In genomic region chr9:6620796-6621195, GRCh38 we compare ENCODE assay signal across 26 cellular contexts. TPM values are rescaled to one million over a fixed set of nuclear protein-coding genes. Genes with fewer than 3 reads are reported as not detected.
"Had no signal": no experiment of that assay in that cellular context is flagged by ENCODE, and none has a peak within 500 bp of the region (broad histone marks: within the 10 kb centered on the region; RNA-seq: fewer than 3 reads in every experiment).

No MANE protein-coding gene starts in this region.

- FAIRE-seq: endothelial cell of umbilical vein, kidney, small intestine had no signal

- H3K27me3 Mint-ChIP-seq: stimulated activated memory B cell treated with anti-CD40 and anti-IgM and Interleukin-4, amounts not matched to agents 10 μg/mL and 1 μg/mL and 100 μg/mL, for 72 hours had no signal

- H3K36me3 Mint-ChIP-seq: natural killer cell treated with Interleukin-12 subunit alpha and Interleukin-12 subunit beta and Interleukin-15 and Interleukin-18, amount 100 ng/mL, for 72 hours; stimulated activated memory B cell treated with anti-CD40 and anti-IgM and Interleukin-4, amounts not matched to agents 10 μg/mL and 1 μg/mL and 100 μg/mL, for 72 hours had no signal

- H3K27ac ChIP-seq: colonic mucosa, foreskin keratinocyte, hepatocyte, left ventricle myocardium inferior, lower lobe of right lung, neural progenitor cell, ovary, thoracic aorta, transverse colon had no signal

- H3K27ac Mint-ChIP-seq: endodermal cell; natural killer cell treated with Interleukin-12 subunit alpha and Interleukin-12 subunit beta and Interleukin-15 and Interleukin-18, amount 100 ng/mL, for 72 hours; stimulated activated memory B cell treated with anti-CD40 and anti-IgM and Interleukin-4, amounts not matched to agents 10 μg/mL and 1 μg/mL and 100 μg/mL, for 72 hours; stimulated activated naive CD8-positive, alpha-beta T cell treated with anti-CD3 and anti-CD28 coated beads, Interleukin-15, Interleukin-2, amounts not matched to agents 100 ng/mL and 50 ng/mL, for 24 hours had no signal

- H3K4me3 Mint-ChIP-seq: endodermal cell; natural killer cell treated with Interleukin-12 subunit alpha and Interleukin-12 subunit beta and Interleukin-15 and Interleukin-18, amount 100 ng/mL, for 72 hours; neural progenitor cell; stimulated activated memory B cell treated with anti-CD40 and anti-IgM and Interleukin-4, amounts not matched to agents 10 μg/mL and 1 μg/mL and 100 μg/mL, for 72 hours; stimulated activated naive CD8-positive, alpha-beta T cell treated with anti-CD3 and anti-CD28 coated beads, Interleukin-15, Interleukin-2, amounts not matched to agents 100 ng/mL and 50 ng/mL, for 24 hours had no signal

- ATAC-seq: foreskin keratinocyte; left cardiac atrium; lower lobe of right lung; natural killer cell treated with Interleukin-12 subunit alpha and Interleukin-12 subunit beta and Interleukin-15 and Interleukin-18, amount 100 ng/mL, for 72 hours; right cardiac atrium had no signal

- DNase-seq: colonic mucosa; dermis blood vessel endothelial cell; effector CD4-positive, alpha-beta T cell; endodermal cell; erythroblast; foreskin keratinocyte; head of caudate nucleus; kidney; left cardiac atrium; left ventricle myocardium inferior; lower lobe of right lung; mesenchymal stem cell; midbrain; nucleus accumbens; ovary; right cardiac atrium; small intestine; stimulated activated CD4-positive, alpha-beta T cell treated with anti-CD3 and anti-CD28 coated beads, Interleukin-4, amount 100 ng/mL, for 1 hour; transverse colon had no signal

- H3K9me3 Mint-ChIP-seq: natural killer cell treated with Interleukin-12 subunit alpha and Interleukin-12 subunit beta and Interleukin-15 and Interleukin-18, amount 100 ng/mL, for 72 hours; stimulated activated memory B cell treated with anti-CD40 and anti-IgM and Interleukin-4, amounts not matched to agents 10 μg/mL and 1 μg/mL and 100 μg/mL, for 72 hours; stimulated activated naive CD8-positive, alpha-beta T cell treated with anti-CD3 and anti-CD28 coated beads, Interleukin-15, Interleukin-2, amounts not matched to agents 100 ng/mL and 50 ng/mL, for 24 hours had no signal

RNA-seq across cellular contexts. Expression of gene GLDC, which starts 24.7 kb away (rescaled TPM):
- total RNA-seq: left ventricle myocardium inferior had no signal
